ENCODE assay signal across 2 cellular contexts in the genomic region with DNA sequence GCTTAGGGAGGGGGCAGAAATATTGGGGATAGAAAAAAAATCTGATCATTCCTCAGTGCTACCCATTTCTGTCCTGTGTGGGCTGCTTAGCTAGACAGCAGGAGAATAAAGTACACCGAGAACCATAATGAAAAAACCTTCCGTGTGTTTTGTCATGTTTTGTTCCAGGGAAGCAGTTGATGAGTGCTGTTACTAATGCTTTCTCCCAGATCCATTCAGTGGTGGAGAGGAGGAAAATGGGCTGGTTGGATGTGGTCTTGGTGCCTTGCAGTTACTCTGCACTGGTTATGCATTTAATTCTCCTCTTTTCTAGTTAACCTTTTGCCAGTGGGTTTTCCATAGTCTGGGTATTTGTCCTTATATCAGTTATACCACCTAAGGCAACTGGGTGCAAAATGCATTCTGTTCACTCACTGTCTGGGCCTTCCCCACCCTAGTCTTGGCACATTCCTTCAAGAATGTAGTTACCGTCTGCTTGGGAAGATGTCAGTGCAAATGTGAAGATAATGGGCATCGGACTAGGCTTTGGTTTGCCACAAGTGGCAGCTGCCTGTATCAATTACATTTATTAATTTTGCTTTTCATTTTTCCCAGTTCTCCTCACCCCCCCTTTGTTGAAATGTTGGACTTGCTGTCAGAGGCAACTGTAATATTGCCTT.
TF ChIP-seq lines count a peak whose summit lies in the region.

No MANE protein-coding gene starts in this region.

TF ChIP-seq in HCT116, 20 proteins besides CTCF, POLR2A, EP300 and RAD21:
- TF ChIP-seq POLR2AphosphoS5 (IDR thresholded peaks at IDR 0.05; ENCODE audit: low read depth, low read length): 0 out of 2 replicates have a peak, but pooled peaks have one; percentile 16
- no peak for TF ChIP-seq CBX3 (IDR thresholded peaks at IDR 0.05; ENCODE audit: low read depth)

TF ChIP-seq in K562, 482 proteins besides CTCF, POLR2A, EP300 and RAD21:
- TF ChIP-seq TCF7L2 (IDR thresholded peaks at IDR 0.05; ENCODE audit: low read depth, low read length): no peak
- TF ChIP-seq FOXA3 (CRISPR knock-in tag; conservative IDR thresholded peaks at IDR 0.05 in 1 of 2, IDR thresholded peaks at IDR 0.05 in 1 of 2): no peak
- TF ChIP-seq, protein P1, sequence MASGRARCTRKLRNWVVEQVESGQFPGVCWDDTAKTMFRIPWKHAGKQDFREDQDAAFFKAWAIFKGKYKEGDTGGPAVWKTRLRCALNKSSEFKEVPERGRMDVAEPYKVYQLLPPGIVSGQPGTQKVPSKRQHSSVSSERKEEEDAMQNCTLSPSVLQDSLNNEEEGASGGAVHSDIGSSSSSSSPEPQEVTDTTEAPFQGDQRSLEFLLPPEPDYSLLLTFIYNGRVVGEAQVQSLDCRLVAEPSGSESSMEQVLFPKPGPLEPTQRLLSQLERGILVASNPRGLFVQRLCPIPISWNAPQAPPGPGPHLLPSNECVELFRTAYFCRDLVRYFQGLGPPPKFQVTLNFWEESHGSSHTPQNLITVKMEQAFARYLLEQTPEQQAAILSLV (tag; IDR thresholded peaks at IDR 0.05): no peak
- TF ChIP-seq, protein P2, sequence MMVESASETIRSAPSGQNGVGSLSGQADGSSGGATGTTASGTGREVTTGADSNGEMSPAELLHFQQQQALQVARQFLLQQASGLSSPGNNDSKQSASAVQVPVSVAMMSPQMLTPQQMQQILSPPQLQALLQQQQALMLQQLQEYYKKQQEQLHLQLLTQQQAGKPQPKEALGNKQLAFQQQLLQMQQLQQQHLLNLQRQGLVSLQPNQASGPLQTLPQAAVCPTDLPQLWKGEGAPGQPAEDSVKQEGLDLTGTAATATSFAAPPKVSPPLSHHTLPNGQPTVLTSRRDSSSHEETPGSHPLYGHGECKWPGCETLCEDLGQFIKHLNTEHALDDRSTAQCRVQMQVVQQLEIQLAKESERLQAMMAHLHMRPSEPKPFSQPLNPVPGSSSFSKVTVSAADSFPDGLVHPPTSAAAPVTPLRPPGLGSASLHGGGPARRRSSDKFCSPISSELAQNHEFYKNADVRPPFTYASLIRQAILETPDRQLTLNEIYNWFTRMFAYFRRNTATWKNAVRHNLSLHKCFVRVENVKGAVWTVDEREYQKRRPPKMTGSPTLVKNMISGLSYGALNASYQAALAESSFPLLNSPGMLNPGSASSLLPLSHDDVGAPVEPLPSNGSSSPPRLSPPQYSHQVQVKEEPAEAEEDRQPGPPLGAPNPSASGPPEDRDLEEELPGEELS (CRISPR knock-in tag; IDR thresholded peaks at IDR 0.05; ENCODE audit: borderline replicate concordance): no peak
- TF ChIP-seq SAP30 (IDR thresholded peaks at IDR 0.05; ENCODE audit: borderline replicate concordance, insufficient read depth, low read depth, low read length, poor library complexity, severe bottlenecking): no peak
- no peak for TF ChIP-seq ARID3A (IDR thresholded peaks at IDR 0.05; ENCODE audit: borderline replicate concordance, low read depth, low read length)
- no peak for TF ChIP-seq TGIF2 (CRISPR knock-in tag; IDR thresholded peaks at IDR 0.05)
- no peak for TF ChIP-seq PURB (CRISPR knock-in tag; IDR thresholded peaks at IDR 0.05; ENCODE audit: low read depth)
- TF ChIP-seq FOSL1 (tag; conservative IDR thresholded peaks at IDR 0.05): no peak
- 0 out of 2 replicates have a peak, but pooled peaks have one; percentile 40 for TF ChIP-seq POLR2G (IDR thresholded peaks at IDR 0.05; ENCODE audit: low read depth, low read length)
- 0 out of 2 replicates have a peak, but pooled peaks have one; percentile 27 for TF ChIP-seq POLR2AphosphoS2 (IDR thresholded peaks at IDR 0.05; ENCODE audit: low read length)
- no peak for TF ChIP-seq ZNF274 (IDR thresholded peaks at IDR 0.05; ENCODE audit: borderline replicate concordance, low read depth, low read length)
- peak; percentile 54; the same call in 1 of the 2 replicates for TF ChIP-seq SUPT5H (IDR thresholded peaks at IDR 0.05)
- 0 out of 2 replicates have a peak, but pooled peaks have one; percentile 3 for TF ChIP-seq PML (IDR thresholded peaks at IDR 0.05; ENCODE audit: low read length)
- no peak for TF ChIP-seq LEF1 (IDR thresholded peaks at IDR 0.05)
- TF ChIP-seq TSC22D4 (tag; IDR thresholded peaks at IDR 0.05): no peak
